ENCODE assay signal across 14 cellular contexts in the genomic region with DNA sequence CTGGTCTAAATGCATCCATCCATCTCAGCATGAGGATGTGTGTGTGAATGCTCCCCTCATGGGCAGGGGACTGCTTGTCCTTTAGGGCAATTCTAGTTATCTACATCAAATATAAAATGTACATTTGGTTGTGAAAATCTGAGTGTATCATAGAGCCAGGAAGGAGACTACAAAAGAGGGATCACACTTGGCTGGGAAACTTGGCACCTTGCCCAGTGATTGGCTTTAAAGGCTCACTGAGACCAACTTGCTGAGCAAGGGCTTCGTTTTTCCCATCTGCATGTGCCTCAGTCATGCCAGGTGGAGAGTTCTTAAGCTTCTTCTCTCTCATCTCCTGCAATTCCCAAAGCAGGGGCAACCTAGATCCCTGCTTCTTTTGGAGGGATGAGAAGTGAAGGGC. TPM values are rescaled to one million over a fixed set of nuclear protein-coding genes. Genes with fewer than 3 reads are reported as not detected.
A peak's percentile ranks its signal among the peaks of the same experiment; 100 is the strongest.
DNase-seq lines count a peak whose midpoint lies in the region.
"Had no signal": no experiment of that assay in that cellular context is flagged by ENCODE, and none has a peak within 500 bp of the region (broad histone marks: within the 10 kb centered on the region; RNA-seq: fewer than 3 reads in every experiment).

No MANE protein-coding gene starts in this region.

- intact Hi-C loops in posterior vena cava (cut with DNase I): no loop called here

- no peaks in the 10 kb centered on the region for H3K9me3 ChIP-seq in adipocyte (ENCODE audit: control insufficient read depth, low read length)
- H3K9me3 ChIP-seq: breast epithelium had no signal

- no peak overlapping the region for H3K4me3 ChIP-seq in adipocyte (ENCODE audit: low read length)
- H3K4me3 ChIP-seq: breast epithelium, smooth muscle cell had no signal

- H3K36me3 ChIP-seq in adipocyte (ENCODE audit: control insufficient read depth, insufficient read depth, low read length, severe bottlenecking): peaks cover 4% of the 10 kb centered on the region
- H3K36me3 ChIP-seq: breast epithelium had no signal

- H3K9ac ChIP-seq in adipocyte (ENCODE audit: low read length): no peak overlapping the region

- peaks cover 31% of the 10 kb centered on the region for H3K4me1 ChIP-seq in adipocyte (ENCODE audit: control insufficient read depth, insufficient read depth, low read length)
- H3K4me1 ChIP-seq: breast epithelium had no signal

- DNase-seq in D341Med (ENCODE audit: low spot score): peak; percentile 54
- peak; percentile 69 for DNase-seq in NCI-H1105 (lab: John Stamatoyannopoulos, UW)
- peak; percentile 18 for DNase-seq in adipocyte (ENCODE audit: low read depth)
- DNase-seq in medulla oblongata (ENCODE audit: extremely low spot score): peak; percentile 33
- no peak for DNase-seq in hepatic stellate cell (ENCODE audit: low spot score)
- no peak for DNase-seq in posterior vena cava (ENCODE audit: low spot score)
- no peak for DNase-seq in NK-92 (lab: John Stamatoyannopoulos, UW; ENCODE audit: unreplicated experiment)
- DNase-seq in COLO829 (ENCODE audit: low spot score): no peak
- DNase-seq: activated CD4-positive, alpha-beta memory T cell treated with anti-CD3 and anti-CD28 coated beads, Interleukin-2, amount 10 ng/mL, durations not matched to agents 7 days and 5 days; activated effector memory CD4-positive, alpha-beta T cell treated with Interleukin-2 at 50 U/mL for 16 hours; glutamatergic neuron; KBM-7 had no signal

- H3K27me3 ChIP-seq in adipocyte (replicated peaks; ENCODE audit: control insufficient read depth, insufficient read depth, low read length): no peaks in the 10 kb centered on the region
- H3K27me3 ChIP-seq: breast epithelium had no signal

RNA-seq across cellular contexts. Expression of gene CAPN3, which starts 5.2 kb away (rescaled TPM):
- 10 to 100 TPM in 1 of 2 donors, 1 to 10 TPM in 1; 7.6 to 11.8 TPM for total RNA-seq in posterior vena cava

Comparison
In these comparisons a context has a peak if more than half of its experiments do, and no peak if none do; other contexts are left out.
1. DNase-seq: peak in D341Med (single experiment), NCI-H1105 (single experiment), adipocyte (single experiment) and medulla oblongata (single experiment); none in hepatic stellate cell (single experiment), posterior vena cava (single experiment), NK-92 (single experiment) and COLO829 (single experiment).